24 cellular contexts compared by ENCODE assay signal in the genomic region with DNA sequence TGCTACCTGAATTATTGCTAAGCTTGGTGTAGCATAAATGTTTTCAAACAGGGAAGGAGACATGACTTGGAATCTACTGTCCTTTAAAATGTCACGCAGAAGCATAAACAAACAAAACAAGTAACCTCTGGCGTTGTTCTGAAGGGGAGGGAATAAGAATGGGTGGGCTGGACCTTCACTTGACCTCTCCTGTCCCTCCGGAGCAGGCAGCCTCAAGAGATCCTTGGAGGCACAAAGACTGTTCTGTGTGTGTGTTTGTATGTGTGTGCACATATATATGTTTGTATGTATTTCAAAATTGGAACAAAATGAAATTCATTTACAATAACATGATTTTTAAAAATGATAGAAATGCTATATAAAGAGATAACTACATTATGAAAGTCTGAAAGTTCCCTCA.
DNase-seq lines count a peak whose midpoint lies in the region; ATAC-seq, FAIRE-seq and TF ChIP-seq lines count a peak whose summit lies in the region.
"Had no signal": no experiment of that assay in that cellular context is flagged by ENCODE, and none has a peak within 500 bp of the region (broad histone marks: within the 10 kb centered on the region; RNA-seq: fewer than 3 reads in every experiment).

No MANE protein-coding gene starts in this region.

- H3K36me3 ChIP-seq in ACC112 (ENCODE audit: insufficient read depth, low read length) (no peaks in the 10 kb centered on the region), GM23338 (ENCODE audit: insufficient read depth) (no peaks in the 10 kb centered on the region), neuron (ENCODE audit: insufficient read depth, low read length) (no peaks in the 10 kb centered on the region)
- H3K36me3 ChIP-seq: heart left ventricle, vagina had no signal

- POLR2A ChIA-PET in activated CD8-positive, alpha-beta T cell treated with anti-CD3 and anti-CD28 coated beads for 36 hours (lab: Charles Lee) = no interaction called here

- no peaks in the 10 kb centered on the region for H3K9me3 Mint-ChIP-seq in GM23338
- no peaks in the 10 kb centered on the region for H3K9me3 Mint-ChIP-seq in chondrocyte (ENCODE audit: low read depth)
- no peaks in the 10 kb centered on the region for H3K9me3 Mint-ChIP-seq in activated CD8-positive, alpha-beta T cell treated with anti-CD3 and anti-CD28 coated beads for 36 hours
- H3K9me3 Mint-ChIP-seq: activated naive CD4-positive, alpha-beta T cell treated with anti-CD3 and anti-CD28 coated beads, Interleukin-2, amount 50 U/mL, for 24 hours; CD4-positive, alpha-beta T cell; dendritic cell treated with granulocyte-macrophage colony-stimulating factor and Interleukin-4, amounts not matched to agents 40 ng/mL and 50 ng/mL, for 4 days; stimulated activated naive B cell treated with anti-CD40 and anti-IgM and Interleukin-4, amounts not matched to agents 10 μg/mL and 1 μg/mL and 100 μg/mL, for 72 hours had no signal

- CTCF ChIA-PET in activated CD8-positive, alpha-beta T cell treated with anti-CD3 and anti-CD28 coated beads for 36 hours (lab: Charles Lee) = interaction anchor here (1.0 to 5.6 kb wide), 2 partner anchors 12 to 257 kb away, joined by 3 to 23 read pairs; no protein-coding TSS in a partner anchor

- H3K27me3 ChIP-seq in ACC112 (ENCODE audit: insufficient read depth, low read length) (no peaks in the 10 kb centered on the region), GM23338 (ENCODE audit: insufficient read depth) (no peaks in the 10 kb centered on the region), neuron (ENCODE audit: insufficient read depth, low read length) (no peaks in the 10 kb centered on the region)
- H3K27me3 ChIP-seq: heart left ventricle, vagina had no signal

- no peaks in the 10 kb centered on the region for H3K79me2 ChIP-seq in ACC112 (ENCODE audit: control insufficient read depth, insufficient read depth, low read length, unreplicated experiment)
- H3K79me2 ChIP-seq in GM23338 (replicated peaks; ENCODE audit: insufficient read depth) = no peaks in the 10 kb centered on the region

- H3K27ac ChIP-seq in ACC112 (ENCODE audit: low read depth, low read length) (no peak overlapping the region), GM23338 (ENCODE audit: low read depth) (no peak overlapping the region)
- H3K27ac ChIP-seq: vagina had no signal

- H3K27ac Mint-ChIP-seq in GM23338 (no peak overlapping the region), chondrocyte (ENCODE audit: unreplicated experiment) (peak overlapping the region; percentile 89)
- H3K27ac Mint-ChIP-seq in activated CD8-positive, alpha-beta T cell treated with anti-CD3 and anti-CD28 coated beads for 36 hours = no peak overlapping the region
- H3K27ac Mint-ChIP-seq: activated T-helper 1 cell treated with anti-CD3 and anti-CD28 coated beads, Interleukin-12 subunit alpha, Interleukin-12 subunit beta, Interleukin-2, Interleukin-4 antibody, amounts not matched to agents 30 ng/mL and 10 ng/mL and 1 ng/mL, durations not matched to agents 14 hours and 24 hours and 36 hours; CD4-positive, alpha-beta T cell; dendritic cell treated with granulocyte-macrophage colony-stimulating factor and Interleukin-4, amounts not matched to agents 40 ng/mL and 50 ng/mL, for 4 days; stimulated activated naive B cell treated with anti-CD40 and anti-IgM and Interleukin-4, amounts not matched to agents 10 μg/mL and 1 μg/mL and 100 μg/mL, for 72 hours had no signal

- H3K4me3 Mint-ChIP-seq in GM23338 (no peak overlapping the region), chondrocyte (ENCODE audit: unreplicated experiment) (peak overlapping the region; percentile 44)
- H3K4me3 Mint-ChIP-seq in activated CD8-positive, alpha-beta T cell treated with anti-CD3 and anti-CD28 coated beads for 36 hours = no peak overlapping the region
- H3K4me3 Mint-ChIP-seq: activated naive CD4-positive, alpha-beta T cell treated with anti-CD3 and anti-CD28 coated beads, Interleukin-2, amount 50 U/mL, for 24 hours; activated T-helper 1 cell treated with anti-CD3 and anti-CD28 coated beads, Interleukin-12 subunit alpha, Interleukin-12 subunit beta, Interleukin-2, Interleukin-4 antibody, amounts not matched to agents 30 ng/mL and 10 ng/mL and 1 ng/mL, durations not matched to agents 14 hours and 24 hours and 36 hours; CD4-positive, alpha-beta T cell; dendritic cell treated with granulocyte-macrophage colony-stimulating factor and Interleukin-4, amounts not matched to agents 40 ng/mL and 50 ng/mL, for 4 days; stimulated activated naive B cell treated with anti-CD40 and anti-IgM and Interleukin-4, amounts not matched to agents 10 μg/mL and 1 μg/mL and 100 μg/mL, for 72 hours had no signal

- H3K4me1 Mint-ChIP-seq in GM23338 (peaks cover 15% of the 10 kb centered on the region), chondrocyte (ENCODE audit: low read depth) (peaks cover 22% of the 10 kb centered on the region)
- peaks cover 12% of the 10 kb centered on the region for H3K4me1 Mint-ChIP-seq in activated CD8-positive, alpha-beta T cell treated with anti-CD3 and anti-CD28 coated beads for 36 hours (ENCODE audit: low read depth)
- H3K4me1 Mint-ChIP-seq: activated naive CD4-positive, alpha-beta T cell treated with anti-CD3 and anti-CD28 coated beads, Interleukin-2, amount 50 U/mL, for 24 hours; stimulated activated naive B cell treated with anti-CD40 and anti-IgM and Interleukin-4, amounts not matched to agents 10 μg/mL and 1 μg/mL and 100 μg/mL, for 72 hours had no signal

- no peaks in the 10 kb centered on the region for H3K9me2 ChIP-seq in GM23338 (ENCODE audit: insufficient read depth)

- intact Hi-C loops in activated CD8-positive, alpha-beta T cell treated with anti-CD3 and anti-CD28 coated beads for 36 hours (cut with micrococcal nuclease) = no loop called here

- no peaks in the 10 kb centered on the region for H3F3A ChIP-seq in GM23338 (replicated peaks; ENCODE audit: low read depth)

- H2AFZ ChIP-seq in ACC112 (ENCODE audit: low read length, unreplicated experiment) (peak overlapping the region; percentile 6), GM23338 (peak overlapping the region; percentile 75; the same call in 1 of the 2 replicates), neuron (ENCODE audit: low read depth, low read length) (peak overlapping the region; percentile 26)

- no peak for ATAC-seq in GM23338
- no peak for ATAC-seq in activated CD8-positive, alpha-beta T cell treated with anti-CD3 and anti-CD28 coated beads for 36 hours
- ATAC-seq: Right ventricle myocardium inferior; stimulated activated naive B cell treated with anti-CD40 and anti-IgM and Interleukin-4, amounts not matched to agents 10 μg/mL and 1 μg/mL and 100 μg/mL, for 72 hours had no signal

- H3K9me3 ChIP-seq in neuron (ENCODE audit: low read length) = no peaks in the 10 kb centered on the region
- H3K9me3 ChIP-seq: heart left ventricle, vagina had no signal

- DNase-seq in GM23338 (ENCODE audit: low spot score) (no peak), chondrocyte (ENCODE audit: low spot score) (no peak), activated T-cell treated with anti-CD3 and anti-CD28 coated beads for 4 hours (no peak), NCI-H1930 (lab: John Stamatoyannopoulos, UW) (no peak), GM19239 (ENCODE audit: insufficient read length, low spot score) (no peak)
- DNase-seq in activated CD8-positive, alpha-beta T cell treated with anti-CD3 and anti-CD28 coated beads for 36 hours = no peak
- DNase-seq: aorta; CD4-positive, alpha-beta T cell; DMS 273 treated with DMSO at 0.1 percent for 48 hours; heart left ventricle; mammary epithelial cell; NCI-H2081 treated with DMSO at 0.1 percent for 48 hours; NCI-H446 treated with DMSO at 0.1 percent for 48 hours; occipital lobe; stimulated activated CD4-positive, alpha-beta T cell treated with anti-CD3 and anti-CD28 coated beads, Interleukin-4, amount 100 ng/mL, for 1 hour; stimulated activated naive B cell treated with anti-CD40 and anti-IgM and Interleukin-4, amounts not matched to agents 10 μg/mL and 1 μg/mL and 100 μg/mL, for 72 hours; SW 1271 had no signal

- H3K27me3 Mint-ChIP-seq in GM23338 (ENCODE audit: insufficient read depth, low read depth, poor library complexity) (peaks cover 2% of the 10 kb centered on the region), chondrocyte (ENCODE audit: low read depth) (no peaks in the 10 kb centered on the region)
- H3K27me3 Mint-ChIP-seq in activated CD8-positive, alpha-beta T cell treated with anti-CD3 and anti-CD28 coated beads for 36 hours = no peaks in the 10 kb centered on the region
- H3K27me3 Mint-ChIP-seq: dendritic cell treated with granulocyte-macrophage colony-stimulating factor and Interleukin-4, amounts not matched to agents 40 ng/mL and 50 ng/mL, for 4 days; stimulated activated naive B cell treated with anti-CD40 and anti-IgM and Interleukin-4, amounts not matched to agents 10 μg/mL and 1 μg/mL and 100 μg/mL, for 72 hours had no signal

- H3K4me1 ChIP-seq in ACC112 (ENCODE audit: control insufficient read depth, insufficient read depth, low read length, unreplicated experiment) (peaks cover 17% of the 10 kb centered on the region), GM23338 (ENCODE audit: insufficient read depth) (peaks cover 9% of the 10 kb centered on the region; the same call in 1 of the 2 replicates), neuron (ENCODE audit: insufficient read depth, low read length) (peaks cover 15% of the 10 kb centered on the region)

- TF ChIP-seq CTCF in GM23338 (conservative IDR thresholded peaks at IDR 0.05; ENCODE audit: low read depth in 2 of 2) = no peak
- TF ChIP-seq CTCF in chondrocyte (IDR thresholded peaks at IDR 0.05) = no peak
- TF ChIP-seq CTCF in activated CD8-positive, alpha-beta T cell treated with anti-CD3 and anti-CD28 coated beads for 36 hours (IDR thresholded peaks at IDR 0.05) = no peak

- no peak overlapping the region for H3K4me2 ChIP-seq in GM23338

- H4K20me1 ChIP-seq in GM23338 (replicated peaks; ENCODE audit: insufficient read depth) = no peaks in the 10 kb centered on the region

- H3K36me3 Mint-ChIP-seq in GM23338 (ENCODE audit: low read depth) (no peaks in the 10 kb centered on the region), chondrocyte (ENCODE audit: low read depth) (no peaks in the 10 kb centered on the region)
- H3K36me3 Mint-ChIP-seq in activated CD8-positive, alpha-beta T cell treated with anti-CD3 and anti-CD28 coated beads for 36 hours (ENCODE audit: low read depth) = no peaks in the 10 kb centered on the region
- H3K36me3 Mint-ChIP-seq: activated naive CD4-positive, alpha-beta T cell treated with anti-CD3 and anti-CD28 coated beads, Interleukin-2, amount 50 U/mL, for 24 hours; stimulated activated naive B cell treated with anti-CD40 and anti-IgM and Interleukin-4, amounts not matched to agents 10 μg/mL and 1 μg/mL and 100 μg/mL, for 72 hours had no signal

- FAIRE-seq in GM19239 (lab: Jason Lieb, UNC) = no peak

- H3K4me3 ChIP-seq in ACC112 (ENCODE audit: low read depth, low read length) (peak overlapping the region; percentile 3; the same call in 1 of the 2 replicates), GM23338 (no peak overlapping the region), neuron (ENCODE audit: low read length) (no peak overlapping the region)
- H3K4me3 ChIP-seq: heart left ventricle, vagina had no signal

TF ChIP-seq in GM23338, 12 proteins besides CTCF, POLR2A, EP300 and RAD21 (continues in another document):
- TF ChIP-seq STAT1 (IDR thresholded peaks at IDR 0.05; ENCODE audit: unreplicated experiment) (no peak), EZH2 (IDR thresholded peaks at IDR 0.05; ENCODE audit: low read depth, unreplicated experiment) (no peak), ZNF114 (CRISPR knock-in tag; IDR thresholded peaks at IDR 0.05) (no peak), JUNB (IDR thresholded peaks at IDR 0.05; ENCODE audit: unreplicated experiment) (no peak)

Comparison
In these comparisons a context has a peak if more than half of its experiments do, and no peak if none do; other contexts are left out.
1. H2AFZ ChIP-seq: peak in every context shown above with its lines; median percentile 75 in GM23338; 26 in neuron; 6 in ACC112.